ENCODE assay signal across 8 cellular contexts in genomic region chr10:124736491-124737136, GRCh38. TPM values are rescaled to one million over a fixed set of nuclear protein-coding genes. Genes with fewer than 3 reads are reported as not detected.
A peak's percentile ranks its signal among the peaks of the same experiment; 100 is the strongest.
DNase-seq lines count a peak whose midpoint lies in the region; ATAC-seq and TF ChIP-seq lines count a peak whose summit lies in the region.

No MANE protein-coding gene starts in this region.

- no peak for ATAC-seq in stimulated activated naive B cell treated with anti-CD40 and anti-IgM and Interleukin-4, amounts not matched to agents 10 μg/mL and 1 μg/mL and 100 μg/mL, for 72 hours (replicated peaks)
- ATAC-seq in GM21717 (IDR thresholded peaks at IDR 0.05; ENCODE audit: unreplicated experiment), result no peak

- H3K27ac ChIP-seq in KMS-11 (no peak overlapping the region; the same call in 1 of the 2 replicates), mammary epithelial cell (ENCODE audit: insufficient read depth, low read depth, low read length) (no peak overlapping the region), layer of hippocampus (ENCODE audit: low read depth, low read length) (peak overlapping the region; percentile 83)

- no peak for TF ChIP-seq CTCF in KMS-11 (conservative IDR thresholded peaks at IDR 0.05; ENCODE audit: low read depth, low read length)
- TF ChIP-seq CTCF in mammary epithelial cell (conservative IDR thresholded peaks at IDR 0.05 in 1 of 2, IDR thresholded peaks at IDR 0.05 in 1 of 2; ENCODE audit: extremely low read depth in 1 of 2, insufficient read depth in 1 of 2, low read depth in 1 of 2, low read length in 2 of 2), result peak in 1 of 2 donors; percentile 5

- DNase-seq in mammary epithelial cell (peak; percentile 65), inferior parietal cortex (ENCODE audit: extremely low spot score) (no peak)
- no peak for DNase-seq in stimulated activated naive B cell treated with anti-CD40 and anti-IgM and Interleukin-4, amounts not matched to agents 10 μg/mL and 1 μg/mL and 100 μg/mL, for 72 hours
- no peak for DNase-seq in stimulated activated CD4-positive, alpha-beta T cell treated with anti-CD3 and anti-CD28 coated beads, Interleukin-12 subunit alpha, Interleukin-12 subunit beta, amount 100 ng/mL, for 4 hours
- DNase-seq in activated CD4-positive, alpha-beta T cell treated with anti-CD3 and anti-CD28 coated beads, Interleukin-2, amount 50 U/mL, for 1 hour, result no peak

- in situ Hi-C loops in mammary epithelial cell (cut with MboI; ENCODE audit: low sequenced_read_pairs in 2 of 2), result loop anchor here (10.0 to 25.0 kb wide), 2 partner anchors 99 to 202 kb away; no protein-coding TSS in a partner anchor

- no peak overlapping the region for H2AFZ ChIP-seq in KMS-11 (ENCODE audit: low read depth)
- H2AFZ ChIP-seq in mammary epithelial cell (ENCODE audit: low read depth, low read length), result peak overlapping the region; percentile 26

- no peak overlapping the region for H3K9ac ChIP-seq in KMS-11
- no peak overlapping the region for H3K9ac ChIP-seq in mammary epithelial cell (ENCODE audit: insufficient read depth, low read length)

- no peaks in the 10 kb centered on the region for H3K9me3 ChIP-seq in mammary epithelial cell (replicated peaks; ENCODE audit: insufficient read depth, low read length)

- H3K4me3 ChIP-seq in KMS-11 (IDR thresholded peaks at IDR 0.05; ENCODE audit: insufficient read depth, low read depth, low read length) (no peak overlapping the region), mammary epithelial cell (replicated peaks in 1 of 3; ENCODE audit: insufficient read depth in 1 of 3, low read depth in 2 of 3, low read length in 3 of 3) (no peak overlapping the region)

- H3K4me2 ChIP-seq in KMS-11 (peak overlapping the region; percentile 95; the same call in 1 of the 2 replicates), mammary epithelial cell (ENCODE audit: insufficient read depth, low read depth, low read length) (peak overlapping the region; percentile 38)

- dilution Hi-C loops in mammary epithelial cell (cut with HindIII; ENCODE audit: low sequenced_read_pairs), result no loop called here

- BruUV-seq in mammary epithelial cell (replicated peaks; lab: Mats Ljungman, UMichigan), result no TSS peak

- H3K36me3 ChIP-seq in KMS-11 (ENCODE audit: insufficient read depth) (no peaks in the 10 kb centered on the region), mammary epithelial cell (ENCODE audit: insufficient read depth, low read length) (peaks cover 5% of the 10 kb centered on the region)

- peaks cover 6 to 36% of the 10 kb centered on the region in 2 donors for H3K36me3 Mint-ChIP-seq in stimulated activated naive B cell treated with anti-CD40 and anti-IgM and Interleukin-4, amounts not matched to agents 10 μg/mL and 1 μg/mL and 100 μg/mL, for 72 hours

- H3K4me3 Mint-ChIP-seq in stimulated activated naive B cell treated with anti-CD40 and anti-IgM and Interleukin-4, amounts not matched to agents 10 μg/mL and 1 μg/mL and 100 μg/mL, for 72 hours, result no peak overlapping the region

- no peaks in the 10 kb centered on the region for H3K27me3 Mint-ChIP-seq in stimulated activated naive B cell treated with anti-CD40 and anti-IgM and Interleukin-4, amounts not matched to agents 10 μg/mL and 1 μg/mL and 100 μg/mL, for 72 hours

- CTCF ChIA-PET in mammary epithelial cell (lab: Charles Lee; ENCODE audit: low non-redundant PET), result interaction anchor here (0.6 kb wide), 1 partner anchor 325 kb away, joined by 5 read pairs; no protein-coding TSS in a partner anchor

- peaks cover 85 to 100% of the 10 kb centered on the region in 2 donors for H3K4me1 Mint-ChIP-seq in stimulated activated naive B cell treated with anti-CD40 and anti-IgM and Interleukin-4, amounts not matched to agents 10 μg/mL and 1 μg/mL and 100 μg/mL, for 72 hours

- H3K79me2 ChIP-seq in KMS-11 (ENCODE audit: insufficient read depth, low read depth) (peaks cover 63% of the 10 kb centered on the region), mammary epithelial cell (ENCODE audit: insufficient read depth, low read length) (peaks cover 83% of the 10 kb centered on the region)

- H4K20me1 ChIP-seq in KMS-11 (ENCODE audit: insufficient read depth), result no peaks in the 10 kb centered on the region
- H4K20me1 ChIP-seq in mammary epithelial cell (ENCODE audit: insufficient read depth, low read length), result no peaks in the 10 kb centered on the region

- H3K4me1 ChIP-seq in KMS-11 (ENCODE audit: low read depth, poor library complexity, severe bottlenecking) (peaks cover 88% of the 10 kb centered on the region), mammary epithelial cell (ENCODE audit: insufficient read depth, low read length) (peaks cover 72% of the 10 kb centered on the region)

- 44% methylated on average over 6 of the region's 11 CpGs for WGBS in mammary epithelial cell (ENCODE audit: low coverage, missing lambda C conversion rate)

- intact Hi-C loops in mammary epithelial cell (cut with micrococcal nuclease), result no loop called here

- H3K27me3 ChIP-seq in KMS-11 (ENCODE audit: insufficient read depth, low read depth) (no peaks in the 10 kb centered on the region), mammary epithelial cell (ENCODE audit: insufficient read depth, low read length) (no peaks in the 10 kb centered on the region), layer of hippocampus (ENCODE audit: control insufficient read depth, insufficient read depth, low read length) (no peaks in the 10 kb centered on the region)

- H3K9me3 Mint-ChIP-seq in stimulated activated naive B cell treated with anti-CD40 and anti-IgM and Interleukin-4, amounts not matched to agents 10 μg/mL and 1 μg/mL and 100 μg/mL, for 72 hours, result no peaks in the 10 kb centered on the region

- peak overlapping the region; percentile 38 for H3K27ac Mint-ChIP-seq in stimulated activated naive B cell treated with anti-CD40 and anti-IgM and Interleukin-4, amounts not matched to agents 10 μg/mL and 1 μg/mL and 100 μg/mL, for 72 hours

RNA-seq across cellular contexts. Expression of gene FAM53B, which starts 7.6 kb away (rescaled TPM):
- total RNA-seq in mammary epithelial cell, result 10 to 100 TPM; 16.2 to 51.8 TPM
- 9.3 TPM for polyA plus RNA-seq in mammary epithelial cell
- polyA minus RNA-seq in mammary epithelial cell, result 37.8 TPM

RNA-seq across cellular contexts. Expression of gene EEF1AKMT2, which starts 55.1 kb away (rescaled TPM):
- 10 to 100 TPM; 13.0 to 15.7 TPM for total RNA-seq in mammary epithelial cell
- polyA plus RNA-seq in mammary epithelial cell, result 8.7 TPM
- 0.93 TPM for polyA minus RNA-seq in mammary epithelial cell
